Comparison of ENCODE assay signal across 34 cellular contexts in genomic region chr5:74422671-74423070, GRCh38.
"Had no signal": no experiment of that assay in that cellular context is flagged by ENCODE, and none has a peak within 500 bp of the region (broad histone marks: within the 10 kb centered on the region; RNA-seq: fewer than 3 reads in every experiment).

No MANE protein-coding gene starts in this region.

- ATAC-seq: activated T-cell treated with anti-CD3 and anti-CD28 coated beads, Interleukin-2, amount 50 U/mL, for 4 hours; activated T-helper 17 cell treated with anti-CD3 and anti-CD28 coated beads, Interleukin-2, amount 50 U/mL, for 72 hours; heart right ventricle; left lung; pancreas; sciatic nerve; stimulated activated naive B cell treated with anti-CD40 and anti-IgM and Interleukin-4, amounts not matched to agents 10 μg/mL and 1 μg/mL and 100 μg/mL, for 72 hours; T-helper 17 cell; upper lobe of right lung; WTC11 had no signal

- H3K4me3 Mint-ChIP-seq: activated CD4-positive, alpha-beta memory T cell treated with anti-CD3 and anti-CD28 coated beads, Interleukin-2, amount 10 ng/mL, durations not matched to agents 7 days and 5 days; activated CD4-positive, alpha-beta T cell treated with anti-CD3 and anti-CD28 coated beads, Interleukin-2, amount 10 ng/mL, durations not matched to agents 7 days and 5 days; activated T-cell treated with anti-CD3 and anti-CD28 coated beads, Interleukin-2, amount 50 U/mL, for 4 hours; activated T-helper 17 cell treated with anti-CD3 and anti-CD28 coated beads, Interleukin-2, amount 50 U/mL, for 72 hours; nephron; stimulated activated naive B cell treated with anti-CD40 and anti-IgM and Interleukin-4, amounts not matched to agents 10 μg/mL and 1 μg/mL and 100 μg/mL, for 72 hours; T-helper 17 cell; WTC11 had no signal

- H3K4me3 ChIP-seq: cardiac muscle cell, colonic mucosa, esophagus squamous epithelium, heart right ventricle, left lung, lung, pancreas, prostate gland, skin epidermis, stomach, suprapubic skin, tibial artery, upper lobe of right lung had no signal

- H3K36me3 ChIP-seq: cardiac muscle cell, colonic mucosa, esophagus squamous epithelium, heart right ventricle, left lung, pancreas, prostate gland, stomach, suprapubic skin, tibial artery, upper lobe of right lung had no signal

- H3K4me1 ChIP-seq: colonic mucosa, prostate gland, suprapubic skin, tibial artery, upper lobe of right lung had no signal

- H3K27me3 ChIP-seq: cardiac muscle cell, colonic mucosa, esophagus squamous epithelium, heart right ventricle, left lung, pancreas, stomach, suprapubic skin, tibial artery, upper lobe of right lung had no signal

- DNase-seq: activated CD4-positive, alpha-beta memory T cell treated with anti-CD3 and anti-CD28 coated beads, Interleukin-2, amount 10 ng/mL, durations not matched to agents 7 days and 5 days; activated CD4-positive, alpha-beta T cell treated with anti-CD3 and anti-CD28 coated beads for 1 hour; activated CD4-positive, alpha-beta T cell treated with anti-CD3 and anti-CD28 coated beads, Interleukin-2, amount 10 ng/mL, durations not matched to agents 7 days and 5 days; activated gamma-delta T cell treated with Interleukin-2 at 50 U/mL for 16 hours; activated naive CD4-positive, alpha-beta T cell treated with anti-CD3 and anti-CD28 coated beads, Interleukin-2, amount 50 U/mL, for 16 hours; activated T-cell treated with anti-CD3 and anti-CD28 coated beads, Interleukin-2, amount 50 U/mL, for 4 hours; amygdala; cerebellar nuclear complex; colonic mucosa; effector CD8-positive, alpha-beta T cell; esophagus squamous epithelium; foreskin melanocyte; heart right ventricle; left lung; nucleus accumbens; pancreas; retina; stimulated activated CD4-positive, alpha-beta T cell treated with anti-CD3 and anti-CD28 coated beads, Interleukin-2, amount 100 ng/mL, for 24 hours; stimulated activated naive B cell treated with anti-CD40 and anti-IgM and Interleukin-4, amounts not matched to agents 10 μg/mL and 1 μg/mL and 100 μg/mL, for 72 hours; stomach; T-helper 17 cell; T1000; tibial artery; upper lobe of right lung had no signal

- H3K36me3 Mint-ChIP-seq: stimulated activated naive B cell treated with anti-CD40 and anti-IgM and Interleukin-4, amounts not matched to agents 10 μg/mL and 1 μg/mL and 100 μg/mL, for 72 hours; WTC11 had no signal

- H3K27ac ChIP-seq: cardiac muscle cell, colonic mucosa, epithelial cell of prostate, esophagus squamous epithelium, heart right ventricle, left lung, pancreas, prostate gland, skin epidermis, stomach, suprapubic skin, tibial artery, upper lobe of right lung had no signal

- H3K4me1 Mint-ChIP-seq: activated CD4-positive, alpha-beta memory T cell treated with anti-CD3 and anti-CD28 coated beads, Interleukin-2, amount 10 ng/mL, durations not matched to agents 7 days and 5 days; activated CD4-positive, alpha-beta T cell treated with anti-CD3 and anti-CD28 coated beads, Interleukin-2, amount 10 ng/mL, durations not matched to agents 7 days and 5 days; activated T-helper 17 cell treated with anti-CD3 and anti-CD28 coated beads, Interleukin-2, amount 50 U/mL, for 72 hours; stimulated activated naive B cell treated with anti-CD40 and anti-IgM and Interleukin-4, amounts not matched to agents 10 μg/mL and 1 μg/mL and 100 μg/mL, for 72 hours; T-helper 17 cell; WTC11 had no signal

- H3K27ac Mint-ChIP-seq: activated CD4-positive, alpha-beta memory T cell treated with anti-CD3 and anti-CD28 coated beads, Interleukin-2, amount 10 ng/mL, durations not matched to agents 7 days and 5 days; activated CD4-positive, alpha-beta T cell treated with anti-CD3 and anti-CD28 coated beads, Interleukin-2, amount 10 ng/mL, durations not matched to agents 7 days and 5 days; stimulated activated naive B cell treated with anti-CD40 and anti-IgM and Interleukin-4, amounts not matched to agents 10 μg/mL and 1 μg/mL and 100 μg/mL, for 72 hours; T-helper 17 cell; WTC11 had no signal

- H3K9me3 ChIP-seq: colonic mucosa, esophagus squamous epithelium, heart right ventricle, left lung, pancreas, prostate gland, stomach, suprapubic skin, tibial artery, upper lobe of right lung had no signal

- H3K9me3 Mint-ChIP-seq: activated CD4-positive, alpha-beta memory T cell treated with anti-CD3 and anti-CD28 coated beads, Interleukin-2, amount 10 ng/mL, durations not matched to agents 7 days and 5 days; activated CD4-positive, alpha-beta T cell treated with anti-CD3 and anti-CD28 coated beads, Interleukin-2, amount 10 ng/mL, durations not matched to agents 7 days and 5 days; activated T-cell treated with anti-CD3 and anti-CD28 coated beads, Interleukin-2, amount 50 U/mL, for 4 hours; activated T-helper 17 cell treated with anti-CD3 and anti-CD28 coated beads, Interleukin-2, amount 50 U/mL, for 72 hours; nephron; WTC11 had no signal
